In the genomic region with DNA sequence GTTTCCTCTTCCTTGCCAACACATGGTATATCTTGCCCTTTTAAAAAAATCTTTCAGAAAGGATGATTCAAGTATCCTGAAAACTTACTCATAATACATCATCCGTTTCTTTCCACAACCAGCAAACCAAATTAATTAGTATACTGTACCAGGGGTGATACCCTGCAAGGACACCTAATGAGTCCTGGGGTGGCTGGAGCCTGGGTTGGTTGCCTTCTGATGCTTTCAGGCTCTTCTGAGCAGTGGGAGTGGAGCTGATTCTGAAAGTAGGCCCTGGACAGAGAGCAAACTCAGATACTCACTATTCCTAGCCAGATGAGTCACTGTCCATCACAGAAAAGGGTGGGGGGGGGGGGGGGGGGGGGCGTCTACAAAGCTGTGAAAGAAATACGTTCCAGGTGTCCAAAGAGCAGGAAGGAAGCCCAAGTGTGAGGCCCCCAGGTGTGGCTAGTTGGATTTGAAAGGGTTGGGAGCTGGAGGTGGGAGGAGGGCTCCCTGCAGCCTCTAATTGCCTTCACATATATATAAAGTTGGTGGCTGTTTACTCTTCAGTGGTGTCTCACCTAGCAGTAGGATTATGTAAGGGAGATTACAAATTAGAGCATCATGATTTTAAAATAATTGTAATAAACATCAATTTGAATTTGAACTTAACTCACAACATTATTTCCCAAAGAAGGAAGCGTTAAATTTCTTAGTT, we compare ENCODE assay signal across 15 cellular contexts. TPM values are rescaled to one million over a fixed set of nuclear protein-coding genes. Genes with fewer than 3 reads are reported as not detected.
A peak's percentile ranks its signal among the peaks of the same experiment; 100 is the strongest.
DNase-seq lines count a peak whose midpoint lies in the region; ATAC-seq and TF ChIP-seq lines count a peak whose summit lies in the region.
"Had no signal": no experiment of that assay in that cellular context is flagged by ENCODE, and none has a peak within 500 bp of the region (broad histone marks: within the 10 kb centered on the region; RNA-seq: fewer than 3 reads in every experiment).

No MANE protein-coding gene starts in this region.

- DNase-seq in natural killer cell = no peak
- DNase-seq in natural killer cell treated with Interleukin-12 subunit alpha and Interleukin-12 subunit beta and Interleukin-15 and Interleukin-18, amount 100 ng/mL, for 72 hours (ENCODE audit: low spot score) = no peak
- peak; percentile 32 for DNase-seq in RWPE1 (ENCODE audit: low spot score)
- DNase-seq in epithelial cell of prostate (ENCODE audit: low read depth, low spot score) = no peak
- DNase-seq in GM13976 (ENCODE audit: low spot score) = no peak
- no peak for DNase-seq in Kasumi-1 (lab: John Stamatoyannopoulos, UW)
- DNase-seq in LoVo (ENCODE audit: low spot score) = no peak
- DNase-seq: erythroblast, NCI-H1436, NCI-H526, SHP77 treated with DMSO at 0.1 percent for 48 hours had no signal

- POLR2A ChIA-PET in RWPE1 (lab: Yijun Ruan, JAX; ENCODE audit: low non-redundant PET) = interaction anchor here (0.6 kb wide), 1 partner anchor 182 kb away, joined by 4 read pairs; no protein-coding TSS in a partner anchor

- H3K9me3 Mint-ChIP-seq in natural killer cell = no peaks in the 10 kb centered on the region
- no peaks in the 10 kb centered on the region for H3K9me3 Mint-ChIP-seq in natural killer cell treated with Interleukin-12 subunit alpha and Interleukin-12 subunit beta and Interleukin-15 and Interleukin-18, amount 100 ng/mL, for 72 hours
- H3K9me3 Mint-ChIP-seq: stimulated activated memory B cell treated with anti-CD40 and anti-IgM and Interleukin-4, amounts not matched to agents 10 μg/mL and 1 μg/mL and 100 μg/mL, for 72 hours had no signal

- peak in 1 of 3 donors; percentile 18 for ATAC-seq in natural killer cell
- ATAC-seq in natural killer cell treated with Interleukin-12 subunit alpha and Interleukin-12 subunit beta and Interleukin-15 and Interleukin-18, amount 100 ng/mL, for 72 hours = no peak
- ATAC-seq in GM21529 (IDR thresholded peaks at IDR 0.05; ENCODE audit: unreplicated experiment) = no peak
- ATAC-seq: stimulated activated memory B cell treated with anti-CD40 and anti-IgM and Interleukin-4, amounts not matched to agents 10 μg/mL and 1 μg/mL and 100 μg/mL, for 72 hours had no signal

- CTCF ChIA-PET in RWPE1 (lab: Yijun Ruan, JAX) = interaction anchor here (0.6 kb wide), 1 partner anchor 289 kb away, joined by 6 read pairs; no protein-coding TSS in a partner anchor

- TF ChIP-seq CTCF in natural killer cell (IDR thresholded peaks at IDR 0.05) = no peak
- TF ChIP-seq CTCF in RWPE1 (conservative IDR thresholded peaks at IDR 0.05; ENCODE audit: low read depth) = no peak
- TF ChIP-seq CTCF in GM13976 (IDR thresholded peaks at IDR 0.05; ENCODE audit: borderline replicate concordance, control extremely low read depth, extremely low read depth, insufficient read depth, missing control alignments) = no peak

- H3K27ac ChIP-seq in RWPE1 = no peak overlapping the region
- H3K27ac ChIP-seq in epithelial cell of prostate = peak overlapping the region; percentile 39
- H3K27ac ChIP-seq: cardiac muscle cell, prostate gland had no signal

- H3K4me3 Mint-ChIP-seq in natural killer cell = no peak overlapping the region
- H3K4me3 Mint-ChIP-seq in natural killer cell treated with Interleukin-12 subunit alpha and Interleukin-12 subunit beta and Interleukin-15 and Interleukin-18, amount 100 ng/mL, for 72 hours = no peak overlapping the region
- H3K4me3 Mint-ChIP-seq: stimulated activated memory B cell treated with anti-CD40 and anti-IgM and Interleukin-4, amounts not matched to agents 10 μg/mL and 1 μg/mL and 100 μg/mL, for 72 hours had no signal

- peak overlapping the region; percentile 28 to 64 for H3K27ac Mint-ChIP-seq in natural killer cell
- H3K27ac Mint-ChIP-seq in natural killer cell treated with Interleukin-12 subunit alpha and Interleukin-12 subunit beta and Interleukin-15 and Interleukin-18, amount 100 ng/mL, for 72 hours = no peak overlapping the region
- H3K27ac Mint-ChIP-seq: stimulated activated memory B cell treated with anti-CD40 and anti-IgM and Interleukin-4, amounts not matched to agents 10 μg/mL and 1 μg/mL and 100 μg/mL, for 72 hours had no signal

- H3K27me3 Mint-ChIP-seq in natural killer cell (ENCODE audit: low read depth in 2 of 2) = no peaks in the 10 kb centered on the region
- H3K27me3 Mint-ChIP-seq in natural killer cell treated with Interleukin-12 subunit alpha and Interleukin-12 subunit beta and Interleukin-15 and Interleukin-18, amount 100 ng/mL, for 72 hours = no peaks in the 10 kb centered on the region
- H3K27me3 Mint-ChIP-seq: stimulated activated memory B cell treated with anti-CD40 and anti-IgM and Interleukin-4, amounts not matched to agents 10 μg/mL and 1 μg/mL and 100 μg/mL, for 72 hours had no signal

- intact Hi-C loops in natural killer cell (cut with micrococcal nuclease) = no loop called here

- H3K4me1 Mint-ChIP-seq in natural killer cell = peaks cover 5% of the 10 kb centered on the region in 2 donors
- no peaks in the 10 kb centered on the region for H3K4me1 Mint-ChIP-seq in natural killer cell treated with Interleukin-12 subunit alpha and Interleukin-12 subunit beta and Interleukin-15 and Interleukin-18, amount 100 ng/mL, for 72 hours (ENCODE audit: low read depth in 2 of 2)
- H3K4me1 Mint-ChIP-seq: stimulated activated memory B cell treated with anti-CD40 and anti-IgM and Interleukin-4, amounts not matched to agents 10 μg/mL and 1 μg/mL and 100 μg/mL, for 72 hours had no signal

- H3K36me3 Mint-ChIP-seq in natural killer cell = no peaks in the 10 kb centered on the region
- no peaks in the 10 kb centered on the region for H3K36me3 Mint-ChIP-seq in natural killer cell treated with Interleukin-12 subunit alpha and Interleukin-12 subunit beta and Interleukin-15 and Interleukin-18, amount 100 ng/mL, for 72 hours

- in situ Hi-C loops in GM13976 (cut with MboI; ENCODE audit: low sequenced_read_pairs, unreplicated experiment) = no loop called here

RNA-seq across cellular contexts. Expression of gene FBXO33, which starts 36.5 kb away (rescaled TPM):
- total RNA-seq in natural killer cell = 10 to 100 TPM; 45.7 to 54.1 (median 50.2) TPM
- total RNA-seq in natural killer cell treated with Interleukin-12 subunit alpha and Interleukin-12 subunit beta and Interleukin-15 and Interleukin-18, amount 100 ng/mL, for 72 hours = 10 to 100 TPM; 16.3 to 17.9 TPM

Comparison
In these comparisons a context has a peak if more than half of its experiments do, and no peak if none do; other contexts are left out.
1. H3K27ac Mint-ChIP-seq: peak in natural killer cell (2 of 2); none in natural killer cell treated with Interleukin-12 subunit alpha and Interleukin-12 subunit beta and Interleukin-15 and Interleukin-18, amount 100 ng/mL, for 72 hours (0 of 2).